1 cellular context compared by ENCODE assay signal in genomic region chr18:21853020-21853419, GRCh38.
TF ChIP-seq lines count a peak whose summit lies in the region.

No MANE protein-coding gene starts in this region.

TF ChIP-seq in GM12878, 131 proteins besides CTCF, POLR2A, EP300 and RAD21 (continued from another document):
- TF ChIP-seq, protein P1, sequence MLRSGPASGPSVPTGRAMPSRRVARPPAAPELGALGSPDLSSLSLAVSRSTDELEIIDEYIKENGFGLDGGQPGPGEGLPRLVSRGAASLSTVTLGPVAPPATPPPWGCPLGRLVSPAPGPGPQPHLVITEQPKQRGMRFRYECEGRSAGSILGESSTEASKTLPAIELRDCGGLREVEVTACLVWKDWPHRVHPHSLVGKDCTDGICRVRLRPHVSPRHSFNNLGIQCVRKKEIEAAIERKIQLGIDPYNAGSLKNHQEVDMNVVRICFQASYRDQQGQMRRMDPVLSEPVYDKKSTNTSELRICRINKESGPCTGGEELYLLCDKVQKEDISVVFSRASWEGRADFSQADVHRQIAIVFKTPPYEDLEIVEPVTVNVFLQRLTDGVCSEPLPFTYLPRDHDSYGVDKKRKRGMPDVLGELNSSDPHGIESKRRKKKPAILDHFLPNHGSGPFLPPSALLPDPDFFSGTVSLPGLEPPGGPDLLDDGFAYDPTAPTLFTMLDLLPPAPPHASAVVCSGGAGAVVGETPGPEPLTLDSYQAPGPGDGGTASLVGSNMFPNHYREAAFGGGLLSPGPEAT (IDR thresholded peaks at IDR 0.05; ENCODE audit: low read depth): 0 out of 2 replicates have a peak, but pooled peaks have one; percentile 10
- peak; percentile 43; the same call in 1 of the 2 replicates for TF ChIP-seq RAD51 (IDR thresholded peaks at IDR 0.05)
- no peak for TF ChIP-seq RCOR1 (conservative IDR thresholded peaks at IDR 0.05; ENCODE audit: low read depth, low read length)
- TF ChIP-seq MEF2A (IDR thresholded peaks at IDR 0.05; ENCODE audit: insufficient read depth, low read depth, low read length): peak; percentile 57
- no peak for TF ChIP-seq JUND (IDR thresholded peaks at IDR 0.05; ENCODE audit: low read depth, low read length)
- TF ChIP-seq SUZ12 (IDR thresholded peaks at IDR 0.05; ENCODE audit: unreplicated experiment): no peak
